In the genomic region with DNA sequence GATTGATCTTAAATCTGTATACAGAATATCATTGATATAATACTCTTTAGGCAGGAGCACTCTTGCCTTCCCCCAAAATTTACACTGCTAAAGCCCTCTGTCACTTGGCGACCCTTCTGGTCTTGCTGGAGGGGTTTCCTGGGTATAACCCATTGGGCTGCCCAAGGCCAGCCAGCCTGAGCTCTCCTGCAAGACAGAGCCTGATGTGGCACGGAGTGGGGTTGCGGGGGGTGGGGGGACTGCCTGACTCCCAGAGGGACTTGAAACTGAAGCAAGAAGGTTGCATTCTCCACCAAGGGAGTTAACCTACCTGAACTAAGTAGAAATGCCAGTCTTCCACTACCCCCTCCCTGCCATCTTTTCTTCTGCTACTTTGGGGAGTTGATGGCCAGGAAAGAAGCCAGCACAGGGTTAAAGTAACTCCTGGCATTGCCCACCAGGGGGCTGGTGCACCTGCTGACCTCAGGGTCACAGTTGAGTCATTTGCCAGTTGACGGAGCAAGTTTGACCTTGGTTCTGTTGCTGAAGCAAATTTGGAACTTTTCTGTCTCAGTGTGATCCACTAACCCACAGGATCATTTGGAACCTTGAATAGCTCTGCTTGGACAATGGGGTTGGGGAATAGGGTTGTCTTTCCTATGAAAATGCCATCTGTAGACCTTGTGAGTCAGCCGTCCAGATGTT, we compare ENCODE assay signal across 9 cellular contexts.
A peak's percentile ranks its signal among the peaks of the same experiment; 100 is the strongest.
DNase-seq lines count a peak whose midpoint lies in the region; ATAC-seq and TF ChIP-seq lines count a peak whose summit lies in the region.
"Had no signal": no experiment of that assay in that cellular context is flagged by ENCODE, and none has a peak within 500 bp of the region (broad histone marks: within the 10 kb centered on the region; RNA-seq: fewer than 3 reads in every experiment).

No MANE protein-coding gene starts in this region.

- H3K27me3 Mint-ChIP-seq in CD4-positive, CD25-positive, alpha-beta regulatory T cell: no peaks in the 10 kb centered on the region
- H3K27me3 Mint-ChIP-seq in activated CD4-positive, alpha-beta memory T cell treated with anti-CD3 and anti-CD28 coated beads, Interleukin-2, amount 10 ng/mL, durations not matched to agents 7 days and 5 days: no peaks in the 10 kb centered on the region

- POLR2A ChIA-PET in activated CD4-positive, alpha-beta memory T cell treated with anti-CD3 and anti-CD28 coated beads, Interleukin-2, amount 10 ng/mL, durations not matched to agents 7 days and 5 days (lab: Charles Lee): no interaction called here

- peaks cover 2 to 13% (median 8%) of the 10 kb centered on the region in 4 donors for H3K4me1 Mint-ChIP-seq in CD4-positive, CD25-positive, alpha-beta regulatory T cell
- peaks cover 13% of the 10 kb centered on the region for H3K4me1 Mint-ChIP-seq in activated CD4-positive, alpha-beta memory T cell treated with anti-CD3 and anti-CD28 coated beads, Interleukin-2, amount 10 ng/mL, durations not matched to agents 7 days and 5 days

- H3K4me1 ChIP-seq in CD4-positive, CD25-positive, alpha-beta regulatory T cell (ENCODE audit: control insufficient read depth, insufficient read depth, low read length, poor library complexity, severe bottlenecking): no peaks in the 10 kb centered on the region
- H3K4me1 ChIP-seq in lower lobe of right lung: peaks cover 6% of the 10 kb centered on the region

- H3K4me3 Mint-ChIP-seq in CD4-positive, CD25-positive, alpha-beta regulatory T cell: no peak overlapping the region
- no peak overlapping the region for H3K4me3 Mint-ChIP-seq in activated CD4-positive, alpha-beta memory T cell treated with anti-CD3 and anti-CD28 coated beads, Interleukin-2, amount 10 ng/mL, durations not matched to agents 7 days and 5 days

- no peak overlapping the region for H3K27ac ChIP-seq in CD4-positive, CD25-positive, alpha-beta regulatory T cell (ENCODE audit: insufficient read depth, low read length, poor library complexity, severe bottlenecking)
- no peak overlapping the region for H3K27ac ChIP-seq in lower lobe of right lung

- H3K9me3 Mint-ChIP-seq in CD4-positive, CD25-positive, alpha-beta regulatory T cell: no peaks in the 10 kb centered on the region
- H3K9me3 Mint-ChIP-seq in activated CD4-positive, alpha-beta memory T cell treated with anti-CD3 and anti-CD28 coated beads, Interleukin-2, amount 10 ng/mL, durations not matched to agents 7 days and 5 days: no peaks in the 10 kb centered on the region

- no peaks in the 10 kb centered on the region for H3K9me3 ChIP-seq in CD4-positive, CD25-positive, alpha-beta regulatory T cell (ENCODE audit: control insufficient read depth in 2 of 2, low read length in 2 of 2)
- H3K9me3 ChIP-seq in lower lobe of right lung: no peaks in the 10 kb centered on the region

- intact Hi-C loops in lower lobe of right lung (cut with DNase I): no loop called here

- peak in 2 of 3 donors; percentile 19 to 20 for DNase-seq in CD4-positive, CD25-positive, alpha-beta regulatory T cell
- DNase-seq in GM13976 (ENCODE audit: low spot score) (peak; percentile 23), lower lobe of right lung (no peak)
- DNase-seq in activated CD4-positive, alpha-beta memory T cell treated with anti-CD3 and anti-CD28 coated beads, Interleukin-2, amount 10 ng/mL, durations not matched to agents 7 days and 5 days: peak; percentile 16
- DNase-seq in NK-92 treated with Interleukin-12 subunit alpha and Interleukin-12 subunit beta, amount 100 ng/mL, for 24 hours (lab: John Stamatoyannopoulos, UW): no peak
- DNase-seq: aorta, NCI-H526 treated with DMSO at 0.1 percent for 48 hours had no signal

- H3K27me3 ChIP-seq in CD4-positive, CD25-positive, alpha-beta regulatory T cell (ENCODE audit: control insufficient read depth, insufficient read depth, low read length): no peaks in the 10 kb centered on the region
- no peaks in the 10 kb centered on the region for H3K27me3 ChIP-seq in lower lobe of right lung (ENCODE audit: low read depth)

- peak; percentile 29 to 41 for ATAC-seq in CD4-positive, CD25-positive, alpha-beta regulatory T cell (ENCODE audit: low read depth in 2 of 2)
- ATAC-seq in lower lobe of right lung (no peak), HG02798 (IDR thresholded peaks at IDR 0.05; ENCODE audit: poor library complexity, unreplicated experiment) (no peak), HG03025 (IDR thresholded peaks at IDR 0.05; ENCODE audit: low FRiP score, unreplicated experiment) (no peak)

- TF ChIP-seq CTCF in GM13976 (IDR thresholded peaks at IDR 0.05; ENCODE audit: borderline replicate concordance, control extremely low read depth, extremely low read depth, insufficient read depth, missing control alignments): no peak
- TF ChIP-seq CTCF in lower lobe of right lung (IDR thresholded peaks at IDR 0.05): peak; percentile 15

- CTCF ChIA-PET in activated CD4-positive, alpha-beta memory T cell treated with anti-CD3 and anti-CD28 coated beads, Interleukin-2, amount 10 ng/mL, durations not matched to agents 7 days and 5 days (lab: Charles Lee): no interaction called here

- no peak overlapping the region for H3K4me3 ChIP-seq in CD4-positive, CD25-positive, alpha-beta regulatory T cell (ENCODE audit: low read depth, low read length)
- no peak overlapping the region for H3K4me3 ChIP-seq in lower lobe of right lung

- peaks cover 38% of the 10 kb centered on the region for H3K36me3 Mint-ChIP-seq in CD4-positive, CD25-positive, alpha-beta regulatory T cell
- peaks cover 49% of the 10 kb centered on the region for H3K36me3 Mint-ChIP-seq in activated CD4-positive, alpha-beta memory T cell treated with anti-CD3 and anti-CD28 coated beads, Interleukin-2, amount 10 ng/mL, durations not matched to agents 7 days and 5 days (ENCODE audit: low read depth)

- in situ Hi-C loops in GM13976 (cut with MboI; ENCODE audit: low sequenced_read_pairs, unreplicated experiment): no loop called here

- peaks cover 92% of the 10 kb centered on the region for H3K36me3 ChIP-seq in CD4-positive, CD25-positive, alpha-beta regulatory T cell (ENCODE audit: control insufficient read depth, insufficient read depth, low read length)
- H3K36me3 ChIP-seq in lower lobe of right lung: peaks cover 99% of the 10 kb centered on the region

- H3K27ac Mint-ChIP-seq in CD4-positive, CD25-positive, alpha-beta regulatory T cell: peak overlapping the region in 1 of 3 donors; percentile 68
- peak overlapping the region; percentile 6 for H3K27ac Mint-ChIP-seq in activated CD4-positive, alpha-beta memory T cell treated with anti-CD3 and anti-CD28 coated beads, Interleukin-2, amount 10 ng/mL, durations not matched to agents 7 days and 5 days

Comparison
In these comparisons a context has a peak if more than half of its experiments do, and no peak if none do; other contexts are left out.
1. ATAC-seq: peak in CD4-positive, CD25-positive, alpha-beta regulatory T cell (2 of 2); none in lower lobe of right lung (0 of 2), HG02798 (single experiment) and HG03025 (single experiment).
2. DNase-seq: peak in CD4-positive, CD25-positive, alpha-beta regulatory T cell (2 of 3), GM13976 (single experiment) and activated CD4-positive, alpha-beta memory T cell treated with anti-CD3 and anti-CD28 coated beads, Interleukin-2, amount 10 ng/mL, durations not matched to agents 7 days and 5 days (single experiment); none in lower lobe of right lung (single experiment) and NK-92 treated with Interleukin-12 subunit alpha and Interleukin-12 subunit beta, amount 100 ng/mL, for 24 hours (single experiment).